1 cellular context compared by ENCODE assay signal in the genomic region with DNA sequence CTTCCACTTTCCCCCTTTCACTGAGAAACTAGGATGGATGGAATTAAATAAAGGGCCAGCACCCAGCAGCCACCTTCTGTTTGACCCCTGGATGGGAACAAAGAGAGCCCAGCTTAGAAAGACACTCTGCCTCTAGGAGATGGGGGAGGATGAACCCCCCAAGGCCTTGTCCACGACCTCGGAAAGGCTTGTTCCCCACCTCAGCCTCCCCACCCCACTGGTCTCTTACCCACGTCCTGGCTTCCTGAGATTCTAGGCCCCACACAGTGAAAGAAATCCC.
TF ChIP-seq lines count a peak whose summit lies in the region.

No MANE protein-coding gene starts in this region.

TF ChIP-seq in H1, 55 proteins besides CTCF, POLR2A, EP300 and RAD21:
- TF ChIP-seq SIX5 (IDR thresholded peaks at IDR 0.05; ENCODE audit: low read depth, low read length), result no peak
- TF ChIP-seq SP1 (IDR thresholded peaks at IDR 0.05; ENCODE audit: low read depth, low read length), result 0 out of 2 replicates have a peak, but pooled peaks have one; percentile 2
- peak; percentile 15; the same call in 1 of the 2 replicates for TF ChIP-seq TAF1 (IDR thresholded peaks at IDR 0.05; ENCODE audit: low read depth, low read length)
- TF ChIP-seq CHD2 (IDR thresholded peaks at IDR 0.05; ENCODE audit: low read length), result no peak
- no peak for TF ChIP-seq BRCA1 (IDR thresholded peaks at IDR 0.05; ENCODE audit: low read depth, low read length)
- no peak for TF ChIP-seq RXRA (IDR thresholded peaks at IDR 0.05; ENCODE audit: insufficient read depth, low read depth, low read length)
- no peak for TF ChIP-seq FOSL1 (IDR thresholded peaks at IDR 0.05; ENCODE audit: insufficient read depth, low read depth, low read length)
- no peak for TF ChIP-seq GTF2F1 (IDR thresholded peaks at IDR 0.05; ENCODE audit: borderline replicate concordance, low read depth, low read length)
- TF ChIP-seq SUZ12 (IDR thresholded peaks at IDR 0.05; ENCODE audit: low read length), result no peak
- TF ChIP-seq TCF12 (IDR thresholded peaks at IDR 0.05; ENCODE audit: low read depth, low read length), result no peak
- no peak for TF ChIP-seq KDM1A (IDR thresholded peaks at IDR 0.05; ENCODE audit: borderline replicate concordance, low read length)
- TF ChIP-seq BCL11A (IDR thresholded peaks at IDR 0.05; ENCODE audit: low read depth in 2 of 2, low read length in 2 of 2), result no peak
- TF ChIP-seq KDM5A (IDR thresholded peaks at IDR 0.05; ENCODE audit: low read length), result no peak
- TF ChIP-seq ZNF274 (IDR thresholded peaks at IDR 0.05; ENCODE audit: borderline replicate concordance, extremely low read depth, low read length), result no peak
- TF ChIP-seq EGR1 (IDR thresholded peaks at IDR 0.05; ENCODE audit: borderline replicate concordance, low read depth, low read length), result no peak
- no peak for TF ChIP-seq MAFK (IDR thresholded peaks at IDR 0.05; ENCODE audit: low read depth, low read length)
